Comparison of ENCODE assay signal across 20 cellular contexts in genomic region chr19:38006361-38007045, GRCh38.
A peak's percentile ranks its signal among the peaks of the same experiment; 100 is the strongest.
DNase-seq lines count a peak whose midpoint lies in the region; ATAC-seq, FAIRE-seq and TF ChIP-seq lines count a peak whose summit lies in the region.
"Had no signal": no experiment of that assay in that cellular context is flagged by ENCODE, and none has a peak within 500 bp of the region (broad histone marks: within the 10 kb centered on the region; RNA-seq: fewer than 3 reads in every experiment).

No MANE protein-coding gene starts in this region.

- no peaks in the 10 kb centered on the region for H3K9me3 ChIP-seq in AG04450 (ENCODE audit: control insufficient read depth, insufficient read depth, low read length)
- no peaks in the 10 kb centered on the region for H3K9me3 ChIP-seq in RWPE2 (ENCODE audit: severe bottlenecking)
- H3K9me3 ChIP-seq: HAP-1, testis had no signal

- FAIRE-seq in GM19239 (lab: Jason Lieb, UNC), result peak; percentile 90

- POLR2A ChIA-PET in AG04450 (lab: Yijun Ruan, JAX), result no interaction called here

- no peak overlapping the region for H3K27ac Mint-ChIP-seq in activated T-helper 1 cell treated with anti-CD3 and anti-CD28 coated beads, Interleukin-12 subunit alpha, Interleukin-12 subunit beta, Interleukin-2, Interleukin-4 antibody, amounts not matched to agents 30 ng/mL and 10 ng/mL and 1 ng/mL, durations not matched to agents 14 hours and 24 hours and 36 hours
- H3K27ac Mint-ChIP-seq: activated naive CD4-positive, alpha-beta T cell treated with anti-CD3 and anti-CD28 coated beads, Interleukin-2, amount 10 ng/mL, durations not matched to agents 7 days and 5 days had no signal

- no peaks in the 10 kb centered on the region for H3K9me3 Mint-ChIP-seq in activated T-helper 1 cell treated with anti-CD3 and anti-CD28 coated beads, Interleukin-12 subunit alpha, Interleukin-12 subunit beta, Interleukin-2, Interleukin-4 antibody, amounts not matched to agents 30 ng/mL and 10 ng/mL and 1 ng/mL, durations not matched to agents 14 hours and 24 hours and 36 hours
- H3K9me3 Mint-ChIP-seq: activated naive CD4-positive, alpha-beta T cell treated with anti-CD3 and anti-CD28 coated beads, Interleukin-2, amount 10 ng/mL, durations not matched to agents 7 days and 5 days had no signal

- ATAC-seq in RWPE2 (ENCODE audit: low read depth) (no peak), GM18907 (IDR thresholded peaks at IDR 0.05; ENCODE audit: unreplicated experiment) (no peak)
- ATAC-seq: activated CD4-positive, CD25-positive, alpha-beta regulatory T cell treated with anti-CD3 and anti-CD28 coated beads, Interleukin-2, amount 50 U/mL, for 24 hours; left lobe of liver; Panc1 had no signal

- DNase-seq in AG04450 (ENCODE audit: low read depth, low spot score), result no peak
- no peak for DNase-seq in GM19239 (ENCODE audit: insufficient read length, low spot score)
- DNase-seq in RWPE2 (ENCODE audit: low spot score), result no peak
- peak; percentile 44 for DNase-seq in left kidney (ENCODE audit: low read depth, low spot score)
- DNase-seq in UCSD-AML1 (lab: John Stamatoyannopoulos, UW; ENCODE audit: unreplicated experiment), result no peak
- DNase-seq in activated T-helper 1 cell treated with anti-CD3 and anti-CD28 coated beads, Interleukin-12 subunit alpha, Interleukin-12 subunit beta, Interleukin-2, Interleukin-4 antibody, amounts not matched to agents 30 ng/mL and 10 ng/mL and 1 ng/mL, durations not matched to agents 14 hours and 24 hours and 36 hours (ENCODE audit: low spot score), result no peak
- DNase-seq in DMS114 treated with DMSO at 0.1 percent for 48 hours (lab: John Stamatoyannopoulos, UW; ENCODE audit: unreplicated experiment), result no peak
- DNase-seq: activated naive CD4-positive, alpha-beta T cell treated with anti-CD3 and anti-CD28 coated beads, Interleukin-2, amount 10 ng/mL, durations not matched to agents 7 days and 5 days; brain microvascular endothelial cell; DMS153; hypothalamus; NCI-H1436; NCI-H510A; SW 1271; testis had no signal

- no peak overlapping the region for H3K4me3 Mint-ChIP-seq in activated T-helper 1 cell treated with anti-CD3 and anti-CD28 coated beads, Interleukin-12 subunit alpha, Interleukin-12 subunit beta, Interleukin-2, Interleukin-4 antibody, amounts not matched to agents 30 ng/mL and 10 ng/mL and 1 ng/mL, durations not matched to agents 14 hours and 24 hours and 36 hours
- H3K4me3 Mint-ChIP-seq: activated naive CD4-positive, alpha-beta T cell treated with anti-CD3 and anti-CD28 coated beads, Interleukin-2, amount 10 ng/mL, durations not matched to agents 7 days and 5 days had no signal

- intact Hi-C loops in activated T-helper 1 cell treated with anti-CD3 and anti-CD28 coated beads, Interleukin-12 subunit alpha, Interleukin-12 subunit beta, Interleukin-2, Interleukin-4 antibody, amounts not matched to agents 30 ng/mL and 10 ng/mL and 1 ng/mL, durations not matched to agents 14 hours and 24 hours and 36 hours (cut with micrococcal nuclease), result no loop called here

- TF ChIP-seq CTCF in AG04450 (IDR thresholded peaks at IDR 0.05; ENCODE audit: low read depth, low read length) (no peak), RWPE2 (IDR thresholded peaks at IDR 0.05; ENCODE audit: poor library complexity, severe bottlenecking) (no peak)

- no peaks in the 10 kb centered on the region for H3K36me3 Mint-ChIP-seq in activated T-helper 1 cell treated with anti-CD3 and anti-CD28 coated beads, Interleukin-12 subunit alpha, Interleukin-12 subunit beta, Interleukin-2, Interleukin-4 antibody, amounts not matched to agents 30 ng/mL and 10 ng/mL and 1 ng/mL, durations not matched to agents 14 hours and 24 hours and 36 hours (ENCODE audit: low read depth)
- H3K36me3 Mint-ChIP-seq: activated naive CD4-positive, alpha-beta T cell treated with anti-CD3 and anti-CD28 coated beads, Interleukin-2, amount 10 ng/mL, durations not matched to agents 7 days and 5 days had no signal

- H3K4me1 ChIP-seq in RWPE2 (ENCODE audit: insufficient read depth, poor library complexity, severe bottlenecking), result peaks cover 28% of the 10 kb centered on the region

- H3K27me3 ChIP-seq in AG04450 (ENCODE audit: control insufficient read depth, insufficient read depth, low read length) (no peaks in the 10 kb centered on the region), RWPE2 (ENCODE audit: insufficient read depth, poor library complexity, severe bottlenecking) (no peaks in the 10 kb centered on the region)
- H3K27me3 ChIP-seq: brain microvascular endothelial cell, testis had no signal

- H3K27ac ChIP-seq in AG04450 (ENCODE audit: low read depth, low read length) (peak overlapping the region; percentile 11), RWPE2 (ENCODE audit: poor library complexity, severe bottlenecking) (peak overlapping the region; percentile 99)
- H3K27ac ChIP-seq: testis had no signal

- H3K27me3 Mint-ChIP-seq in activated T-helper 1 cell treated with anti-CD3 and anti-CD28 coated beads, Interleukin-12 subunit alpha, Interleukin-12 subunit beta, Interleukin-2, Interleukin-4 antibody, amounts not matched to agents 30 ng/mL and 10 ng/mL and 1 ng/mL, durations not matched to agents 14 hours and 24 hours and 36 hours (ENCODE audit: insufficient read depth), result no peaks in the 10 kb centered on the region
- H3K27me3 Mint-ChIP-seq: activated naive CD4-positive, alpha-beta T cell treated with anti-CD3 and anti-CD28 coated beads, Interleukin-2, amount 10 ng/mL, durations not matched to agents 7 days and 5 days had no signal

- no peak overlapping the region for H3K4me3 ChIP-seq in AG04450 (ENCODE audit: low read depth, low read length)
- H3K4me3 ChIP-seq in RWPE2 (ENCODE audit: severe bottlenecking), result no peak overlapping the region
- H3K4me3 ChIP-seq: HAP-1, testis had no signal

- no peaks in the 10 kb centered on the region for H3K4me1 Mint-ChIP-seq in activated T-helper 1 cell treated with anti-CD3 and anti-CD28 coated beads, Interleukin-12 subunit alpha, Interleukin-12 subunit beta, Interleukin-2, Interleukin-4 antibody, amounts not matched to agents 30 ng/mL and 10 ng/mL and 1 ng/mL, durations not matched to agents 14 hours and 24 hours and 36 hours (ENCODE audit: low read depth)

- CTCF ChIA-PET in AG04450 (lab: Charles Lee), result interaction anchor here (0.7 kb wide), 1 partner anchor 104 kb away, joined by 4 read pairs; no protein-coding TSS in a partner anchor

- H3K36me3 ChIP-seq in RWPE2 (ENCODE audit: low read depth), result no peaks in the 10 kb centered on the region
- H3K36me3 ChIP-seq: brain microvascular endothelial cell, HAP-1 had no signal
